Comparison of ENCODE assay signal across 20 cellular contexts in genomic region chr5:128334010-128334716, GRCh38.
DNase-seq lines count a peak whose midpoint lies in the region; ATAC-seq, FAIRE-seq and TF ChIP-seq lines count a peak whose summit lies in the region.
"Had no signal": no experiment of that assay in that cellular context is flagged by ENCODE, and none has a peak within 500 bp of the region (broad histone marks: within the 10 kb centered on the region; RNA-seq: fewer than 3 reads in every experiment).

No MANE protein-coding gene starts in this region.

- H3K27me3 ChIP-seq in GM12878 (replicated peaks in 1 of 2; ENCODE audit: control insufficient read depth in 2 of 2, insufficient read depth in 2 of 2, low read length in 1 of 2) = no peaks in the 10 kb centered on the region; a peak in 1 of 4 replicates
- no peaks in the 10 kb centered on the region for H3K27me3 ChIP-seq in MM.1S (replicated peaks; ENCODE audit: insufficient read depth, low read length)
- H3K27me3 ChIP-seq: MG63, SJCRH30 had no signal

- H3K79me2 ChIP-seq in GM12878 (ENCODE audit: control insufficient read depth, insufficient read depth, low read length) (no peaks in the 10 kb centered on the region), MM.1S (ENCODE audit: low read length) (no peaks in the 10 kb centered on the region)

- SMC1A ChIA-PET in GM12878 (lab: Charles Lee; ENCODE audit: uncharacterized antibody, unreplicated experiment) = interaction anchor here (0.6 to 1.0 kb wide), 2 partner anchors 83 to 164 kb away, joined by 3 read pairs; no protein-coding TSS in a partner anchor

- no peak for FAIRE-seq in GM12878 (lab: Jason Lieb, UNC)
- FAIRE-seq: H54, HTR-8/SVneo had no signal

- H3K9me3 Mint-ChIP-seq in stimulated activated naive CD8-positive, alpha-beta T cell treated with anti-CD3 and anti-CD28 coated beads, Interleukin-15, amount 100 ng/mL, for 72 hours = no peaks in the 10 kb centered on the region
- H3K9me3 Mint-ChIP-seq in osteocyte (ENCODE audit: unreplicated experiment) = no peaks in the 10 kb centered on the region

- ATAC-seq in stimulated activated naive CD8-positive, alpha-beta T cell treated with anti-CD3 and anti-CD28 coated beads, Interleukin-15, amount 100 ng/mL, for 72 hours = peak; percentile 31
- ATAC-seq in stimulated activated naive CD8-positive, alpha-beta T cell treated with anti-CD3 and anti-CD28 coated beads, Interleukin-15, Interleukin-2, amounts not matched to agents 100 U/mL and 50 U/mL, for 24 hours = no peak
- ATAC-seq in GM12878 = peak; percentile 72
- no peak for ATAC-seq in GM21360 (IDR thresholded peaks at IDR 0.05; ENCODE audit: unreplicated experiment)
- ATAC-seq: Right ventricle myocardium inferior, SK-N-SH treated with all-trans-retinoic acid at 6 μM for 48 hours had no signal

- DNase-seq in stimulated activated naive CD8-positive, alpha-beta T cell treated with anti-CD3 and anti-CD28 coated beads, Interleukin-15, amount 100 ng/mL, for 72 hours = no peak
- DNase-seq in stimulated activated naive CD8-positive, alpha-beta T cell treated with anti-CD3 and anti-CD28 coated beads, Interleukin-15, Interleukin-2, amounts not matched to agents 100 U/mL and 50 U/mL, for 24 hours = no peak
- no peak for DNase-seq in GM12878 (ENCODE audit: low read depth, low spot score)
- DNase-seq in osteocyte (ENCODE audit: extremely low spot score, unreplicated experiment) = no peak
- no peak for DNase-seq in MM.1S
- no peak for DNase-seq in cortex of kidney (lab: John Stamatoyannopoulos, UW)
- DNase-seq: Calu3, DND-41, KBM-7, MG63, NCI-H2029, NCI-H446 treated with DMSO at 0.1 percent for 48 hours, NCI-H526 treated with DMSO at 0.1 percent for 48 hours, PC-9, SJCRH30 had no signal

- H3K4me2 ChIP-seq in GM12878 (ENCODE audit: control insufficient read depth, insufficient read depth) = no peak overlapping the region
- H3K4me2 ChIP-seq in MM.1S (ENCODE audit: low read depth, low read length) = no peak overlapping the region
- H3K4me2 ChIP-seq: PC-9 had no signal

- WGBS in GM12878 (ENCODE audit: insufficient coverage, insufficient replicate concordance, low lambda C conversion rate, missing lambda C conversion rate) = 6% methylated on average over 9 of the region's 9 CpGs

- BruUV-seq in GM12878 (replicated peaks; lab: Mats Ljungman, UMichigan) = no TSS peak

- H3K27me3 Mint-ChIP-seq in stimulated activated naive CD8-positive, alpha-beta T cell treated with anti-CD3 and anti-CD28 coated beads, Interleukin-15, amount 100 ng/mL, for 72 hours = no peaks in the 10 kb centered on the region
- H3K27me3 Mint-ChIP-seq in osteocyte (ENCODE audit: unreplicated experiment) = no peaks in the 10 kb centered on the region

- in situ Hi-C loops in GM12878 (cut with MboI) = no loop called here

- H3K27ac Mint-ChIP-seq in stimulated activated naive CD8-positive, alpha-beta T cell treated with anti-CD3 and anti-CD28 coated beads, Interleukin-15, amount 100 ng/mL, for 72 hours = no peak overlapping the region
- H3K27ac Mint-ChIP-seq in osteocyte (ENCODE audit: unreplicated experiment) = peak overlapping the region; percentile 40

- H4K20me1 ChIP-seq in GM12878 (ENCODE audit: control insufficient read depth, insufficient read depth) (no peaks in the 10 kb centered on the region), MM.1S (ENCODE audit: insufficient read depth, low read length) (no peaks in the 10 kb centered on the region)

- no peak overlapping the region for H3K9ac ChIP-seq in GM12878 (ENCODE audit: control insufficient read depth, insufficient read depth, low read length)
- no peak overlapping the region for H3K9ac ChIP-seq in MM.1S (ENCODE audit: low read length)

- H3K27ac ChIP-seq in GM12878 (ENCODE audit: control insufficient read depth, insufficient read depth) (no peak overlapping the region), MM.1S (ENCODE audit: low read length) (no peak overlapping the region)
- H3K27ac ChIP-seq: PC-9, SJCRH30 had no signal

- RAD21 ChIA-PET in GM12878 (lab: Charles Lee; ENCODE audit: unreplicated experiment) = no interaction called here

- H3K4me1 ChIP-seq in GM12878 (ENCODE audit: control insufficient read depth, insufficient read depth, low read length) (no peaks in the 10 kb centered on the region), MM.1S (ENCODE audit: low read length) (no peaks in the 10 kb centered on the region)
- H3K4me1 ChIP-seq: SJCRH30 had no signal

- H3K36me3 Mint-ChIP-seq in osteocyte (ENCODE audit: unreplicated experiment) = peaks cover 89% of the 10 kb centered on the region

- H3K4me3 ChIP-seq in GM12878 (no peak overlapping the region), MM.1S (ENCODE audit: low read length) (no peak overlapping the region)
- H3K4me3 ChIP-seq: MG63, PC-9, SJCRH30 had no signal

- H3F3A ChIP-seq in MM.1S (ENCODE audit: insufficient read depth, low read length) = no peaks in the 10 kb centered on the region

- POLR2A ChIA-PET in GM12878 (lab: Charles Lee) = no interaction called here

- no peak for TF ChIP-seq EP300 in GM12878 (IDR thresholded peaks at IDR 0.05; ENCODE audit: borderline replicate concordance in 1 of 2, control insufficient read depth in 1 of 2, low read depth in 2 of 2, low read length in 2 of 2)

- no peaks in the 10 kb centered on the region for H3K9me3 ChIP-seq in GM12878 (replicated peaks; ENCODE audit: control insufficient read depth, insufficient read depth, low read length)
- no peaks in the 10 kb centered on the region for H3K9me3 ChIP-seq in MM.1S (replicated peaks; ENCODE audit: insufficient read depth, low read length)
- H3K9me3 ChIP-seq: SJCRH30 had no signal

- H2AFZ ChIP-seq in GM12878 (ENCODE audit: control insufficient read depth, low read depth, low read length) (no peak overlapping the region), MM.1S (ENCODE audit: low read length) (no peak overlapping the region)
- H2AFZ ChIP-seq: PC-9 had no signal

- no peak for TF ChIP-seq POLR2A in GM12878 (IDR thresholded peaks at IDR 0.05; ENCODE audit: low read depth, low read length)

- CTCF ChIA-PET in GM12878 (lab: Yijun Ruan, JAX) = interaction anchor here (0.6 kb wide), 1 partner anchor 1008 kb away, joined by 3 read pairs; no protein-coding TSS in a partner anchor

- intact Hi-C loops in GM12878 (cut with micrococcal nuclease; ENCODE audit: unreplicated experiment) = no loop called here

- no peak for TF ChIP-seq RAD21 in GM12878 (IDR thresholded peaks at IDR 0.05; ENCODE audit: insufficient read depth, low read depth, low read length)

- H3K4me3 Mint-ChIP-seq in stimulated activated naive CD8-positive, alpha-beta T cell treated with anti-CD3 and anti-CD28 coated beads, Interleukin-15, amount 100 ng/mL, for 72 hours = no peak overlapping the region
- H3K4me3 Mint-ChIP-seq in osteocyte (ENCODE audit: unreplicated experiment) = no peak overlapping the region

- H3K4me1 Mint-ChIP-seq in stimulated activated naive CD8-positive, alpha-beta T cell treated with anti-CD3 and anti-CD28 coated beads, Interleukin-15, amount 100 ng/mL, for 72 hours = no peaks in the 10 kb centered on the region
- no peaks in the 10 kb centered on the region for H3K4me1 Mint-ChIP-seq in osteocyte (ENCODE audit: unreplicated experiment)

- TF ChIP-seq CTCF in GM12878 (IDR thresholded peaks at IDR 0.05 in 2 of 3, conservative IDR thresholded peaks at IDR 0.05 in 1 of 3; ENCODE audit: control insufficient read depth in 2 of 3, extremely low read depth in 1 of 3, insufficient read depth in 1 of 3, low read depth in 3 of 3, low read length in 3 of 3) = no peak
- TF ChIP-seq CTCF in osteocyte (IDR thresholded peaks at IDR 0.05) = no peak
- TF ChIP-seq CTCF in MM.1S (IDR thresholded peaks at IDR 0.05; ENCODE audit: low read length) = no peak

- H3K36me3 ChIP-seq in GM12878 (ENCODE audit: control insufficient read depth in 2 of 2, insufficient read depth in 2 of 2, low read length in 1 of 2) = no peaks in the 10 kb centered on the region
- no peaks in the 10 kb centered on the region for H3K36me3 ChIP-seq in MM.1S (replicated peaks; ENCODE audit: insufficient read depth, low read length)
- H3K36me3 ChIP-seq: MG63 had no signal

- no peaks in the 10 kb centered on the region for H3K9me2 ChIP-seq in MM.1S (replicated peaks; ENCODE audit: insufficient read depth, low read length)

TF ChIP-seq in GM12878, 131 proteins besides CTCF, POLR2A, EP300 and RAD21 (continues in another document):
- TF ChIP-seq MTA3 (IDR thresholded peaks at IDR 0.05; ENCODE audit: borderline replicate concordance, low read length) (no peak), PBX3 (IDR thresholded peaks at IDR 0.05; ENCODE audit: insufficient replicate concordance, low read depth, low read length) (no peak), NR2F1 (conservative IDR thresholded peaks at IDR 0.05) (peak; percentile 31; the same call in 1 of the 2 replicates), ZBTB11 (CRISPR knock-in tag; IDR thresholded peaks at IDR 0.05) (no peak)

Comparison
In these comparisons a context has a peak if more than half of its experiments do, and no peak if none do; other contexts are left out.
1. ATAC-seq: peak in stimulated activated naive CD8-positive, alpha-beta T cell treated with anti-CD3 and anti-CD28 coated beads, Interleukin-15, amount 100 ng/mL, for 72 hours (single experiment) and GM12878 (single experiment); none in stimulated activated naive CD8-positive, alpha-beta T cell treated with anti-CD3 and anti-CD28 coated beads, Interleukin-15, Interleukin-2, amounts not matched to agents 100 U/mL and 50 U/mL, for 24 hours (single experiment) and GM21360 (single experiment).